In genomic region chr3:141556034-141556433, GRCh38 we compare ENCODE assay signal across 16 cellular contexts.
DNase-seq lines count a peak whose midpoint lies in the region; ATAC-seq and TF ChIP-seq lines count a peak whose summit lies in the region.
"Had no signal": no experiment of that assay in that cellular context is flagged by ENCODE, and none has a peak within 500 bp of the region (broad histone marks: within the 10 kb centered on the region; RNA-seq: fewer than 3 reads in every experiment).

No MANE protein-coding gene starts in this region.

- no peak for TF ChIP-seq CTCF in MM.1S (IDR thresholded peaks at IDR 0.05; ENCODE audit: low read length)

- peak overlapping the region; percentile 68 for H3K27ac Mint-ChIP-seq in activated T-helper 17 cell treated with anti-CD3 and anti-CD28 coated beads, Interleukin-2, amount 50 U/mL, for 72 hours

- H3K36me3 Mint-ChIP-seq in activated T-helper 17 cell treated with anti-CD3 and anti-CD28 coated beads, Interleukin-2, amount 50 U/mL, for 72 hours (ENCODE audit: low read depth): peaks cover 34% of the 10 kb centered on the region

- no peaks in the 10 kb centered on the region for H3K9me2 ChIP-seq in MM.1S (replicated peaks; ENCODE audit: insufficient read depth, low read length)

- H3K27ac ChIP-seq in MM.1S (ENCODE audit: low read length): no peak overlapping the region
- no peak overlapping the region for H3K27ac ChIP-seq in aorta (ENCODE audit: low read depth in 1 of 2, low read length in 2 of 2)
- H3K27ac ChIP-seq: BLaER1, foreskin keratinocyte, uterus had no signal

- peaks cover 22% of the 10 kb centered on the region for H3F3A ChIP-seq in MM.1S (ENCODE audit: insufficient read depth, low read length)

- H3K9me3 ChIP-seq in MM.1S (replicated peaks; ENCODE audit: insufficient read depth, low read length): no peaks in the 10 kb centered on the region
- no peaks in the 10 kb centered on the region for H3K9me3 ChIP-seq in aorta (ENCODE audit: control insufficient read depth, low read length)
- H3K9me3 ChIP-seq: BLaER1, uterus had no signal

- no peaks in the 10 kb centered on the region for H3K27me3 Mint-ChIP-seq in activated T-helper 17 cell treated with anti-CD3 and anti-CD28 coated beads, Interleukin-2, amount 50 U/mL, for 72 hours

- no peak overlapping the region for H3K4me2 ChIP-seq in MM.1S (ENCODE audit: low read depth, low read length)
- H3K4me2 ChIP-seq: BLaER1 had no signal

- peak; percentile 31 for DNase-seq in stimulated activated CD4-positive, alpha-beta T cell treated with anti-CD3 and anti-CD28 coated beads, Interleukin-4, amount 100 ng/mL, for 24 hours
- DNase-seq in stimulated activated CD4-positive, alpha-beta T cell treated with anti-CD3 and anti-CD28 coated beads, Interleukin-12 subunit alpha, Interleukin-12 subunit beta, amount 100 ng/mL, for 4 hours: no peak
- DNase-seq in glomerular endothelial cell (ENCODE audit: extremely low read depth, low read depth, low spot score) (peak; percentile 45), MM.1S (no peak), aorta (no peak)
- DNase-seq: mesenchymal stem cell; NCI-H187; NCI-H524; OCI-M1; stimulated activated naive CD4-positive, alpha-beta T cell treated with Interleukin-2 at 50 U/mL for 16 hours; uterus had no signal

- H3K9me3 Mint-ChIP-seq in activated T-helper 17 cell treated with anti-CD3 and anti-CD28 coated beads, Interleukin-2, amount 50 U/mL, for 72 hours: no peaks in the 10 kb centered on the region

- no peak overlapping the region for H3K9ac ChIP-seq in MM.1S (ENCODE audit: low read length)
- H3K9ac ChIP-seq: BLaER1 had no signal

- peak overlapping the region; percentile 29 for H3K4me3 Mint-ChIP-seq in activated T-helper 17 cell treated with anti-CD3 and anti-CD28 coated beads, Interleukin-2, amount 50 U/mL, for 72 hours

- H3K4me1 Mint-ChIP-seq in activated T-helper 17 cell treated with anti-CD3 and anti-CD28 coated beads, Interleukin-2, amount 50 U/mL, for 72 hours: peaks cover 27% of the 10 kb centered on the region

- H3K4me1 ChIP-seq in MM.1S (ENCODE audit: low read length): no peaks in the 10 kb centered on the region
- H3K4me1 ChIP-seq in aorta (ENCODE audit: control insufficient read depth in 1 of 2, insufficient read depth in 2 of 2, low read length in 2 of 2): peaks cover 0 to 2% of the 10 kb centered on the region in 2 donors
- H3K4me1 ChIP-seq: foreskin keratinocyte had no signal

- WGBS in aorta, 2 donors: 88 to 100% methylated on average over 1 of the region's 1 CpG

- no peak overlapping the region for H2AFZ ChIP-seq in MM.1S (ENCODE audit: low read length)

- H3K36me3 ChIP-seq in MM.1S (replicated peaks; ENCODE audit: insufficient read depth, low read length) (peaks cover 3% of the 10 kb centered on the region; the same call in 1 of the 2 replicates), aorta (ENCODE audit: control insufficient read depth in 1 of 2, insufficient read depth in 2 of 2, low read length in 1 of 2) (peaks cover 0 to 2% of the 10 kb centered on the region in 2 donors)
- H3K36me3 ChIP-seq: uterus had no signal

- no peaks in the 10 kb centered on the region for H3K27me3 ChIP-seq in MM.1S (replicated peaks; ENCODE audit: insufficient read depth, low read length)
- no peaks in the 10 kb centered on the region for H3K27me3 ChIP-seq in aorta (ENCODE audit: control insufficient read depth in 1 of 2, insufficient read depth in 2 of 2, low read length in 1 of 2)
- H3K27me3 ChIP-seq: BLaER1, foreskin keratinocyte, uterus had no signal

- peaks cover 16% of the 10 kb centered on the region for H3K79me2 ChIP-seq in MM.1S (ENCODE audit: low read length)

- H4K20me1 ChIP-seq in MM.1S (ENCODE audit: insufficient read depth, low read length): no peaks in the 10 kb centered on the region; the same call in 1 of the 2 replicates
- H4K20me1 ChIP-seq: BLaER1 had no signal

- H3K4me3 ChIP-seq in MM.1S (ENCODE audit: low read length): no peak overlapping the region
- no peak overlapping the region for H3K4me3 ChIP-seq in aorta (ENCODE audit: low read length in 2 of 2)
- H3K4me3 ChIP-seq: BLaER1, uterus had no signal

- peak; percentile 83 for ATAC-seq in activated T-helper 17 cell treated with anti-CD3 and anti-CD28 coated beads, Interleukin-2, amount 50 U/mL, for 72 hours (replicated peaks)
- ATAC-seq in aorta (ENCODE audit: low FRiP score) (no peak), GM18519 (IDR thresholded peaks at IDR 0.05; ENCODE audit: low FRiP score, unreplicated experiment) (no peak)
- ATAC-seq: foreskin keratinocyte, sciatic nerve had no signal

- intact Hi-C loops in aorta (cut with DNase I): loop anchor here in 1 of 2 donors (5.0 kb wide), 1 partner anchor 249 kb away; no protein-coding TSS in a partner anchor

Comparison
In these comparisons a context has a peak if more than half of its experiments do, and no peak if none do; other contexts are left out.
1. DNase-seq: peak in stimulated activated CD4-positive, alpha-beta T cell treated with anti-CD3 and anti-CD28 coated beads, Interleukin-4, amount 100 ng/mL, for 24 hours (single experiment) and glomerular endothelial cell (single experiment); none in stimulated activated CD4-positive, alpha-beta T cell treated with anti-CD3 and anti-CD28 coated beads, Interleukin-12 subunit alpha, Interleukin-12 subunit beta, amount 100 ng/mL, for 4 hours (single experiment), MM.1S (single experiment) and aorta (0 of 2).